In the genomic region with DNA sequence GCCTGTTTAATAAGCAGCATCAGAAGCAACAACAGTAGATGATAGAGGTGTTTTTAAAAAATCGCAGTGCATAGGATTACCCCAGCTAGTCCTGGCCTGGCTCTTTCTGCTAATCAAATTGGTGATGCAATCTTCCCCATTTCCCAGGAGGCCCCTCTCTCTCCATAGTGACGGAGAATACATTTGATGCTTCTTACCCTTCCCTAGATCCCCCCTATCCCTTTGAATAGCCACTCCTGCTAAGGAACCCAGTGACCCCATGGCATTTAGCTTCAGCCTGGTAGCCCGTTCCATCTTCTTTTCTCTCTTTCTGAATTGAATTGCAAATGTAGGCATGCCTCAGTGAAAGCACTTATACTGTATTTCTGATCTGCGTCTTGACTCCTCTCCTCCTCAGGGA, we compare ENCODE assay signal across 35 cellular contexts.
DNase-seq lines count a peak whose midpoint lies in the region; ATAC-seq and TF ChIP-seq lines count a peak whose summit lies in the region.
"Had no signal": no experiment of that assay in that cellular context is flagged by ENCODE, and none has a peak within 500 bp of the region (broad histone marks: within the 10 kb centered on the region; RNA-seq: fewer than 3 reads in every experiment).

No MANE protein-coding gene starts in this region.

- TF ChIP-seq CTCF in SK-N-SH (IDR thresholded peaks at IDR 0.05) (no peak), chondrocyte (IDR thresholded peaks at IDR 0.05) (no peak), neural cell (IDR thresholded peaks at IDR 0.05; ENCODE audit: poor library complexity, severe bottlenecking) (no peak), MCF 10A (IDR thresholded peaks at IDR 0.05; ENCODE audit: unreplicated experiment) (no peak)

- H3K9me2 ChIP-seq in SK-N-SH (no peaks in the 10 kb centered on the region), neural cell (ENCODE audit: insufficient read depth, low read length) (no peaks in the 10 kb centered on the region)

- H4K20me1 ChIP-seq in SK-N-SH (ENCODE audit: insufficient read depth) (no peaks in the 10 kb centered on the region), neural cell (ENCODE audit: insufficient read depth) (no peaks in the 10 kb centered on the region)

- no peak for DNase-seq in SK-N-SH
- no peak for DNase-seq in chondrocyte (ENCODE audit: low spot score)
- DNase-seq in C1 segment of cervical spinal cord (lab: John Stamatoyannopoulos, UW), result no peak
- DNase-seq in MCF 10A (ENCODE audit: unreplicated experiment), result no peak
- DNase-seq: activated CD4-positive, CD25-positive, alpha-beta regulatory T cell; activated gamma-delta T cell; activated naive CD8-positive, alpha-beta T cell treated with anti-CD3 and anti-CD28 coated beads for 36 hours; activated T-cell treated with anti-CD3 and anti-CD28 coated beads, Interleukin-2, amount 50 U/mL, for 4 hours; anterior cingulate cortex; Calu3; colonic mucosa; DMS79 treated with DMSO at 0.1 percent for 48 hours; effector memory CD4-positive, alpha-beta T cell; GF-D8; islet precursor cell; KG1; left ventricle myocardium inferior; mesenchymal stem cell; MM.1S; NCI-H1105 treated with DMSO at 0.1 percent for 48 hours; NCI-H2029 treated with DMSO at 0.1 percent for 48 hours; NCI-H2227 treated with DMSO at 0.1 percent for 48 hours; NCI-H526 treated with DMSO at 0.1 percent for 48 hours; SJCRH30; stimulated activated CD4-positive, alpha-beta T cell treated with anti-CD3 and anti-CD28 coated beads, Interleukin-15, amount 100 ng/mL, for 24 hours; stimulated activated CD4-positive, alpha-beta T cell treated with anti-CD3 and anti-CD28 coated beads, Interleukin-4, amount 100 ng/mL, for 4 hours; T-cell; upper lobe of left lung had no signal

- H3K27me3 ChIP-seq in SK-N-SH (ENCODE audit: insufficient read depth) (no peaks in the 10 kb centered on the region), neural cell (ENCODE audit: insufficient read depth, low read depth, low read length) (no peaks in the 10 kb centered on the region)
- H3K27me3 ChIP-seq: cardiac muscle cell, colonic mucosa, upper lobe of left lung had no signal

- no TSS peak for BruUV-seq in MCF 10A (replicated peaks; lab: Mats Ljungman, UMichigan)

- peaks cover 3 to 12% of the 10 kb centered on the region in 2 experiments; a peak in 3 of 4 replicates for H3K4me1 ChIP-seq in SK-N-SH (ENCODE audit: control insufficient read depth in 1 of 2, insufficient read depth in 2 of 2, low read depth in 1 of 2, low read length in 1 of 2)
- H3K4me1 ChIP-seq: colonic mucosa, left ventricle myocardium inferior, prostate gland, SJCRH30, upper lobe of left lung had no signal

- peak overlapping the region; percentile 26; the same call in 1 of the 2 replicates for H2AFZ ChIP-seq in SK-N-SH (ENCODE audit: low read depth)
- peak overlapping the region; percentile 10 for H2AFZ ChIP-seq in neural cell (ENCODE audit: low read depth, low read length)

- H3K36me3 Mint-ChIP-seq in chondrocyte (ENCODE audit: low read depth) (no peaks in the 10 kb centered on the region), MCF 10A (ENCODE audit: insufficient read depth, unreplicated experiment) (no peaks in the 10 kb centered on the region)
- H3K36me3 Mint-ChIP-seq: activated naive CD8-positive, alpha-beta T cell treated with anti-CD3 and anti-CD28 coated beads for 36 hours; T-cell had no signal

- no peak overlapping the region for H3K4me2 ChIP-seq in SK-N-SH
- H3K4me2 ChIP-seq in neural cell (ENCODE audit: low read length), result no peak overlapping the region

- no peak for TF ChIP-seq EP300 in SK-N-SH (IDR thresholded peaks at IDR 0.05; ENCODE audit: borderline replicate concordance in 1 of 2, low read depth in 1 of 2, low read length in 1 of 2)
- TF ChIP-seq EP300 in neural cell (conservative IDR thresholded peaks at IDR 0.05; ENCODE audit: poor library complexity, severe bottlenecking), result no peak

- intact Hi-C loops in MCF 10A (cut with micrococcal nuclease), result no loop called here

- TF ChIP-seq RAD21 in SK-N-SH (IDR thresholded peaks at IDR 0.05; ENCODE audit: low read length), result no peak
- no peak for TF ChIP-seq RAD21 in neural cell (conservative IDR thresholded peaks at IDR 0.05)

- H3K4me1 Mint-ChIP-seq in chondrocyte (ENCODE audit: low read depth) (peaks cover 50% of the 10 kb centered on the region), MCF 10A (ENCODE audit: insufficient read depth, unreplicated experiment) (peaks cover 6% of the 10 kb centered on the region)
- H3K4me1 Mint-ChIP-seq: activated naive CD8-positive, alpha-beta T cell treated with anti-CD3 and anti-CD28 coated beads for 36 hours; T-cell had no signal

- CTCF ChIA-PET in SK-N-SH (lab: Yijun Ruan, JAX), result no interaction called here
- CTCF ChIA-PET in MCF 10A (lab: Yijun Ruan, JAX), result interaction anchor here (0.6 kb wide), 1 partner anchor 1099 kb away, joined by 5 read pairs; no protein-coding TSS in a partner anchor

- H3F3A ChIP-seq in SK-N-SH (replicated peaks; ENCODE audit: insufficient read depth) (peaks cover 34% of the 10 kb centered on the region), neural cell (ENCODE audit: insufficient read depth, low read length, poor library complexity, severe bottlenecking) (no peaks in the 10 kb centered on the region)

- H3K9ac ChIP-seq in SK-N-SH (no peak overlapping the region), neural cell (ENCODE audit: low read length) (peak overlapping the region; percentile 4)

- WGBS in SK-N-SH (ENCODE audit: low lambda C conversion rate), result 89% methylated on average over 4 of the region's 4 CpGs

- POLR2A ChIA-PET in SK-N-SH (lab: Yijun Ruan, JAX) (interaction anchor here (0.6 kb wide), 1 partner anchor 26 kb away, joined by 3 read pairs; no protein-coding TSS in a partner anchor), MCF 10A (lab: Yijun Ruan, JAX) (no interaction called here)

- H3K27me3 Mint-ChIP-seq in chondrocyte (ENCODE audit: low read depth) (no peaks in the 10 kb centered on the region), MCF 10A (ENCODE audit: insufficient read depth, unreplicated experiment) (no peaks in the 10 kb centered on the region)
- H3K27me3 Mint-ChIP-seq: activated naive CD8-positive, alpha-beta T cell treated with anti-CD3 and anti-CD28 coated beads for 36 hours had no signal

- H3K27ac ChIP-seq in SK-N-SH (ENCODE audit: low read depth in 2 of 2, low read length in 1 of 2), result peak overlapping the region in 1 of 2 experiments; percentile 96; a peak in 2 of 4 replicates
- H3K27ac ChIP-seq in neural cell (ENCODE audit: low read length), result peak overlapping the region; percentile 54
- H3K27ac ChIP-seq: 22Rv1, cardiac muscle cell, colonic mucosa, left ventricle myocardium inferior, prostate gland, SJCRH30, upper lobe of left lung had no signal

- H3K4me3 Mint-ChIP-seq in chondrocyte (ENCODE audit: unreplicated experiment) (no peak overlapping the region), MCF 10A (ENCODE audit: unreplicated experiment) (no peak overlapping the region)
- H3K4me3 Mint-ChIP-seq: activated naive CD8-positive, alpha-beta T cell treated with anti-CD3 and anti-CD28 coated beads for 36 hours; activated T-cell treated with anti-CD3 and anti-CD28 coated beads, Interleukin-2, amount 50 U/mL, for 4 hours; T-cell had no signal

- H3K9me3 ChIP-seq in SK-N-SH (no peaks in the 10 kb centered on the region), neural cell (ENCODE audit: low read length) (no peaks in the 10 kb centered on the region)
- H3K9me3 ChIP-seq: colonic mucosa, left ventricle myocardium inferior, prostate gland, SJCRH30, upper lobe of left lung had no signal

- H3K36me3 ChIP-seq in SK-N-SH (replicated peaks in 1 of 2; ENCODE audit: control insufficient read depth in 1 of 2, insufficient read depth in 2 of 2, low read length in 1 of 2) (no peaks in the 10 kb centered on the region), neural cell (ENCODE audit: insufficient read depth, low read length) (no peaks in the 10 kb centered on the region)
- H3K36me3 ChIP-seq: cardiac muscle cell, colonic mucosa, left ventricle myocardium inferior, prostate gland, SJCRH30, upper lobe of left lung had no signal

- H3K27ac Mint-ChIP-seq in chondrocyte (ENCODE audit: unreplicated experiment) (peak overlapping the region; percentile 96), MCF 10A (ENCODE audit: low read depth, unreplicated experiment) (no peak overlapping the region)
- H3K27ac Mint-ChIP-seq: activated naive CD8-positive, alpha-beta T cell treated with anti-CD3 and anti-CD28 coated beads for 36 hours; T-cell had no signal

- no peaks in the 10 kb centered on the region for H3K79me2 ChIP-seq in SK-N-SH (ENCODE audit: insufficient read depth)
- H3K79me2 ChIP-seq in neural cell (replicated peaks; ENCODE audit: insufficient read depth, low read length), result no peaks in the 10 kb centered on the region

- ATAC-seq in SK-N-SH treated with all-trans-retinoic acid at 6 μM for 48 hours (no peak), GM18870 (IDR thresholded peaks at IDR 0.05; ENCODE audit: unreplicated experiment) (no peak), HG03159 (IDR thresholded peaks at IDR 0.05; ENCODE audit: unreplicated experiment) (no peak)
- ATAC-seq: activated T-cell treated with anti-CD3 and anti-CD28 coated beads, Interleukin-2, amount 50 U/mL, for 4 hours; T-cell had no signal

- peaks cover 5% of the 10 kb centered on the region for H3K9me3 Mint-ChIP-seq in chondrocyte (ENCODE audit: low read depth)
- no peaks in the 10 kb centered on the region for H3K9me3 Mint-ChIP-seq in MCF 10A (ENCODE audit: unreplicated experiment)
- H3K9me3 Mint-ChIP-seq: activated naive CD8-positive, alpha-beta T cell treated with anti-CD3 and anti-CD28 coated beads for 36 hours; activated T-cell treated with anti-CD3 and anti-CD28 coated beads, Interleukin-2, amount 50 U/mL, for 4 hours; T-cell had no signal

- H3K4me3 ChIP-seq in SK-N-SH (ENCODE audit: low read depth in 2 of 2, low read length in 1 of 2) (no peak overlapping the region), neural cell (ENCODE audit: low read length) (no peak overlapping the region)
- H3K4me3 ChIP-seq: cardiac muscle cell, colonic mucosa, left ventricle myocardium inferior, prostate gland, SJCRH30, upper lobe of left lung had no signal

TF ChIP-seq in SK-N-SH, 30 proteins besides CTCF, POLR2A, EP300 and RAD21 (continues in another document):
- no peak for TF ChIP-seq TCF12 (IDR thresholded peaks at IDR 0.05)

TF ChIP-seq in SK-N-SH treated with all-trans-retinoic acid at 6 μM for 48 hours, 23 proteins besides CTCF, POLR2A, EP300 and RAD21:
- TF ChIP-seq ZNF70 (CRISPR knock-in tag; IDR thresholded peaks at IDR 0.05) (no peak), ZFP3 (CRISPR knock-in tag; IDR thresholded peaks at IDR 0.05) (no peak), ZNF565 (CRISPR knock-in tag; conservative IDR thresholded peaks at IDR 0.05; ENCODE audit: low read depth) (no peak), ARNTL (CRISPR knock-in tag; IDR thresholded peaks at IDR 0.05; ENCODE audit: borderline replicate concordance, low read depth) (no peak), BACH2 (CRISPR knock-in tag; IDR thresholded peaks at IDR 0.05; ENCODE audit: borderline replicate concordance) (no peak)
